1 cellular context compared by ENCODE assay signal in the genomic region with DNA sequence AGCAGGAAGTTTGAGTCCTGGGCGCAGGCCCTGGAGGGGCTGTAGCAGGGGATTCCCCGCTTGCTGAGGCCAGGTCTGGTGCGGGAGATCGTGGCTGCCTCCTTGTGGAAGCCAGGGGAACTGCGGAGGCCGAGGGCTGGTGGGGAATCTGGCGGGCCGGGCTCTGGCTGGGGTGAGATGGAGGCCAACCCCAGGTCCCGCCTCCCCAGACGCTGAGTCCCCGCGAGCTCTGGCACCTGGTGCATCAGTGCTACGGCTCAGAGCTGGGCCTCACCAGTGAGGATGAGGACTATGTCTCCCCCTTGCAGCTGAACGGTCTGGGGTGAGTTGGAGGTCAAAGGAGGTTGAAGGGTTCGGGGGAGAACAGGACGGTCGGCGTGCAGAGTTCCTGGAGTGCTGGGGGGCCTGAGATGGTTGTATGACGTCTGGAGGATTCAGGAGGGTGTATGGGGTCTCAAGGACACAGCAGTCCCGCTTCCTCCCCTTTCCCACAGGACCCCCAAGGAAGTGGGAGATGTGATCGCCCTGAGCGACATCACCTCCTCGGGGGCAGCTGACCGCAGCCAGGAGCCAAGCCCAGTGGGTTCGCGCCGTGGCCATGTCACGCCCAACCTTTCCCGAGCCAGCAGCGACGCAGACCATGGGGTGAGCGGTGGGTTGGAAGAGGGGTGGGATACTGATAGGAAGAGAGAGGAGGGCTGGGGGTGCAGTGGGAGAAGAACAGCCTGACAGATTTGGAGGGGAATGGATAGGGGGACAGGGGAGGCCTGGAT.
A peak's percentile ranks its signal among the peaks of the same experiment; 100 is the strongest.
TF ChIP-seq lines count a peak whose summit lies in the region.

No MANE protein-coding gene starts in this region.

TF ChIP-seq in GM12878, 131 proteins besides CTCF, POLR2A, EP300 and RAD21:
- peak; percentile 83 for TF ChIP-seq YY1 (IDR thresholded peaks at IDR 0.05; ENCODE audit: low read depth, low read length)
- TF ChIP-seq SMC3 (IDR thresholded peaks at IDR 0.05; ENCODE audit: borderline replicate concordance, low read length), result peak; percentile 97
- TF ChIP-seq SIX5 (IDR thresholded peaks at IDR 0.05; ENCODE audit: low read depth, low read length, severe bottlenecking), result no peak
- TF ChIP-seq SMARCA5 (IDR thresholded peaks at IDR 0.05), result peak; percentile 69
- peak; percentile 46; the same call in 1 of the 2 replicates for TF ChIP-seq IKZF1 (conservative IDR thresholded peaks at IDR 0.05)
- peak; percentile 12; the same call in 1 of the 2 replicates for TF ChIP-seq PAX5 (IDR thresholded peaks at IDR 0.05; ENCODE audit: borderline replicate concordance, low read depth, low read length)
- TF ChIP-seq SMAD1 (IDR thresholded peaks at IDR 0.05; ENCODE audit: low read depth, partially characterized antibody), result no peak
- no peak for TF ChIP-seq EZH2 (IDR thresholded peaks at IDR 0.05; ENCODE audit: borderline replicate concordance, control insufficient read depth, low read depth, low read length)
- TF ChIP-seq, protein P1, sequence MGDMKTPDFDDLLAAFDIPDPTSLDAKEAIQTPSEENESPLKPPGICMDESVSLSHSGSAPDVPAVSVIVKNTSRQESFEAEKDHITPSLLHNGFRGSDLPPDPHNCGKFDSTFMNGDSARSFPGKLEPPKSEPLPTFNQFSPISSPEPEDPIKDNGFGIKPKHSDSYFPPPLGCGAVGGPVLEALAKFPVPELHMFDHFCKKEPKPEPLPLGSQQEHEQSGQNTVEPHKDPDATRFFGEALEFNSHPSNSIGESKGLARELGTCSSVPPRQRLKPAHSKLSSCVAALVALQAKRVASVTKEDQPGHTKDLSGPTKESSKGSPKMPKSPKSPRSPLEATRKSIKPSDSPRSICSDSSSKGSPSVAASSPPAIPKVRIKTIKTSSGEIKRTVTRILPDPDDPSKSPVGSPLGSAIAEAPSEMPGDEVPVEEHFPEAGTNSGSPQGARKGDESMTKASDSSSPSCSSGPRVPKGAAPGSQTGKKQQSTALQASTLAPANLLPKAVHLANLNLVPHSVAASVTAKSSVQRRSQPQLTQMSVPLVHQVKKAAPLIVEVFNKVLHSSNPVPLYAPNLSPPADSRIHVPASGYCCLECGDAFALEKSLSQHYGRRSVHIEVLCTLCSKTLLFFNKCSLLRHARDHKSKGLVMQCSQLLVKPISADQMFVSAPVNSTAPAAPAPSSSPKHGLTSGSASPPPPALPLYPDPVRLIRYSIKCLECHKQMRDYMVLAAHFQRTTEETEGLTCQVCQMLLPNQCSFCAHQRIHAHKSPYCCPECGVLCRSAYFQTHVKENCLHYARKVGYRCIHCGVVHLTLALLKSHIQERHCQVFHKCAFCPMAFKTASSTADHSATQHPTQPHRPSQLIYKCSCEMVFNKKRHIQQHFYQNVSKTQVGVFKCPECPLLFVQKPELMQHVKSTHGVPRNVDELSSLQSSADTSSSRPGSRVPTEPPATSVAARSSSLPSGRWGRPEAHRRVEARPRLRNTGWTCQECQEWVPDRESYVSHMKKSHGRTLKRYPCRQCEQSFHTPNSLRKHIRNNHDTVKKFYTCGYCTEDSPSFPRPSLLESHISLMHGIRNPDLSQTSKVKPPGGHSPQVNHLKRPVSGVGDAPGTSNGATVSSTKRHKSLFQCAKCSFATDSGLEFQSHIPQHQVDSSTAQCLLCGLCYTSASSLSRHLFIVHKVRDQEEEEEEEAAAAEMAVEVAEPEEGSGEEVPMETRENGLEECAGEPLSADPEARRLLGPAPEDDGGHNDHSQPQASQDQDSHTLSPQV (IDR thresholded peaks at IDR 0.05), result peak; percentile 44; the same call in 1 of the 2 replicates
- peak; percentile 48; the same call in 1 of the 2 replicates for TF ChIP-seq RB1 (IDR thresholded peaks at IDR 0.05; ENCODE audit: borderline replicate concordance)
- TF ChIP-seq SP1 (IDR thresholded peaks at IDR 0.05; ENCODE audit: low read depth, low read length), result peak; percentile 30
- peak in 1 of 2 experiments; percentile 25; a peak in 1 of 4 replicates for TF ChIP-seq BHLHE40 (IDR thresholded peaks at IDR 0.05; ENCODE audit: borderline replicate concordance in 1 of 2, low read depth in 2 of 2, low read length in 1 of 2)
- 0 out of 2 replicates have a peak, but pooled peaks have one; percentile 13 for TF ChIP-seq CREB1 (IDR thresholded peaks at IDR 0.05; ENCODE audit: low read depth)
- no peak for TF ChIP-seq CHD1 (IDR thresholded peaks at IDR 0.05; ENCODE audit: low read depth, low read length)
- TF ChIP-seq LARP7 (IDR thresholded peaks at IDR 0.05), result 0 out of 2 replicates have a peak, but pooled peaks have one; percentile 15
- TF ChIP-seq RELA (IDR thresholded peaks at IDR 0.05; ENCODE audit: borderline replicate concordance, partially characterized antibody), result peak; percentile 54
- 0 out of 2 replicates have a peak, but pooled peaks have one; percentile 20 for TF ChIP-seq JUND (IDR thresholded peaks at IDR 0.05; ENCODE audit: low read depth, low read length)
- peak; percentile 18; the same call in 1 of the 2 replicates for TF ChIP-seq EED (IDR thresholded peaks at IDR 0.05; ENCODE audit: low read depth)
- TF ChIP-seq, protein P2, sequence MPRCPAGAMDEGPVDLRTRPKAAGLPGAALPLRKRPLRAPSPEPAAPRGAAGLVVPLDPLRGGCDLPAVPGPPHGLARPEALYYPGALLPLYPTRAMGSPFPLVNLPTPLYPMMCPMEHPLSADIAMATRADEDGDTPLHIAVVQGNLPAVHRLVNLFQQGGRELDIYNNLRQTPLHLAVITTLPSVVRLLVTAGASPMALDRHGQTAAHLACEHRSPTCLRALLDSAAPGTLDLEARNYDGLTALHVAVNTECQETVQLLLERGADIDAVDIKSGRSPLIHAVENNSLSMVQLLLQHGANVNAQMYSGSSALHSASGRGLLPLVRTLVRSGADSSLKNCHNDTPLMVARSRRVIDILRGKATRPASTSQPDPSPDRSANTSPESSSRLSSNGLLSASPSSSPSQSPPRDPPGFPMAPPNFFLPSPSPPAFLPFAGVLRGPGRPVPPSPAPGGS (IDR thresholded peaks at IDR 0.05; ENCODE audit: borderline replicate concordance, insufficient read depth, low read depth, low read length, poor library complexity, severe bottlenecking), result no peak
- TF ChIP-seq MEF2A (IDR thresholded peaks at IDR 0.05; ENCODE audit: insufficient read depth, low read depth, low read length), result 0 out of 2 replicates have a peak, but pooled peaks have one; percentile 22
- TF ChIP-seq, protein P3, sequence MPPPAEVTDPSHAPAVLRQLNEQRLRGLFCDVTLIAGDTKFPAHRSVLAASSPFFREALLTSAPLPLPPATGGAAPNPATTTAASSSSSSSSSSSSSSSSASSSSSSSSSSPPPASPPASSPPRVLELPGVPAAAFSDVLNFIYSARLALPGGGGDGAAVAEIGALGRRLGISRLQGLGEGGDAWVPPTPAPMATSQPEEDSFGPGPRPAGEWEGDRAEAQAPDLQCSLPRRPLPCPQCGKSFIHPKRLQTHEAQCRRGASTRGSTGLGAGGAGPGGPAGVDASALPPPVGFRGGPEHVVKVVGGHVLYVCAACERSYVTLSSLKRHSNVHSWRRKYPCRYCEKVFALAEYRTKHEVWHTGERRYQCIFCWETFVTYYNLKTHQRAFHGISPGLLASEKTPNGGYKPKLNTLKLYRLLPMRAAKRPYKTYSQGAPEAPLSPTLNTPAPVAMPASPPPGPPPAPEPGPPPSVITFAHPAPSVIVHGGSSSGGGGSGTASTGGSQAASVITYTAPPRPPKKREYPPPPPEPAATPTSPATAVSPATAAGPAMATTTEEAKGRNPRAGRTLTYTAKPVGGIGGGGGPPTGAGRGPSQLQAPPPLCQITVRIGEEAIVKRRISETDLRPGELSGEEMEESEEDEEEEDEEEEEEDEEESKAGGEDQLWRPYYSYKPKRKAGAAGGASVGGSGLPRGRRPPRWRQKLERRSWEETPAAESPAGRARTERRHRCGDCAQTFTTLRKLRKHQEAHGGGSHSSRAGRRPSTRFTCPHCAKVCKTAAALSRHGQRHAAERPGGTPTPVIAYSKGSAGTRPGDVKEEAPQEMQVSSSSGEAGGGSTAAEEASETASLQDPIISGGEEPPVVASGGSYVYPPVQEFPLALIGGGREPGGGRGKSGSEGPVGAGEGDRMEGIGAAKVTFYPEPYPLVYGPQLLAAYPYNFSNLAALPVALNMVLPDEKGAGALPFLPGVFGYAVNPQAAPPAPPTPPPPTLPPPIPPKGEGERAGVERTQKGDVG (CRISPR knock-in tag; IDR thresholded peaks at IDR 0.05), result no peak
